In genomic region chr12:128259556-128260070, GRCh38 we compare ENCODE assay signal across 9 cellular contexts. TPM values are rescaled to one million over a fixed set of nuclear protein-coding genes. Genes with fewer than 3 reads are reported as not detected.
DNase-seq lines count a peak whose midpoint lies in the region; ATAC-seq and TF ChIP-seq lines count a peak whose summit lies in the region.
"Had no signal": no experiment of that assay in that cellular context is flagged by ENCODE, and none has a peak within 500 bp of the region (broad histone marks: within the 10 kb centered on the region; RNA-seq: fewer than 3 reads in every experiment).

No MANE protein-coding gene starts in this region.

- CTCF ChIA-PET in OCI-LY7 (lab: Charles Lee; ENCODE audit: unreplicated experiment): interaction anchor here (0.6 kb wide), 1 partner anchor 265 kb away, joined by 3 read pairs; no protein-coding TSS in a partner anchor
- CTCF ChIA-PET in RWPE1 (lab: Yijun Ruan, JAX): interaction anchor here (0.6 to 1.1 kb wide), 4 partner anchors 8 to 1652 kb away, joined by 3 to 4 read pairs (median 3); no protein-coding TSS in a partner anchor

- H3K27me3 Mint-ChIP-seq in GM23338 (ENCODE audit: insufficient read depth, low read depth, poor library complexity): peaks cover 1% of the 10 kb centered on the region

- intact Hi-C loops in OCI-LY7 (cut with micrococcal nuclease; ENCODE audit: unreplicated experiment): loop anchor here (10.0 kb wide), 1 partner anchor 125 kb away; no protein-coding TSS in a partner anchor
- intact Hi-C loops in psoas muscle (cut with DNase I): loop anchor here in 1 of 2 donors (10.0 kb wide), 1 partner anchor 125 kb away; no protein-coding TSS in a partner anchor

- H3K4me2 ChIP-seq in GM23338: no peak overlapping the region
- no peak overlapping the region for H3K4me2 ChIP-seq in OCI-LY7 (ENCODE audit: low read length)

- H3K36me3 Mint-ChIP-seq in GM23338 (ENCODE audit: low read depth): peaks cover 46% of the 10 kb centered on the region
- H3K36me3 Mint-ChIP-seq: activated naive CD8-positive, alpha-beta T cell treated with anti-CD3 and anti-CD28 coated beads, Interleukin-2, amount 10 ng/mL, durations not matched to agents 7 days and 5 days had no signal

- H3K27ac Mint-ChIP-seq in GM23338: no peak overlapping the region
- H3K27ac Mint-ChIP-seq: activated naive CD8-positive, alpha-beta T cell treated with anti-CD3 and anti-CD28 coated beads, Interleukin-2, amount 10 ng/mL, durations not matched to agents 7 days and 5 days had no signal

- H3F3A ChIP-seq in GM23338 (replicated peaks; ENCODE audit: low read depth): no peaks in the 10 kb centered on the region

- H3K27ac ChIP-seq in GM23338 (ENCODE audit: low read depth): no peak overlapping the region
- no peak overlapping the region for H3K27ac ChIP-seq in OCI-LY7 (ENCODE audit: low read depth, low read length, poor library complexity, severe bottlenecking)
- no peak overlapping the region for H3K27ac ChIP-seq in psoas muscle
- H3K27ac ChIP-seq in RWPE1: no peak overlapping the region

- H3K9me3 ChIP-seq in OCI-LY7 (ENCODE audit: low read length): no peaks in the 10 kb centered on the region
- no peaks in the 10 kb centered on the region for H3K9me3 ChIP-seq in psoas muscle

- H3K4me1 Mint-ChIP-seq in GM23338: no peaks in the 10 kb centered on the region
- H3K4me1 Mint-ChIP-seq: activated naive CD8-positive, alpha-beta T cell treated with anti-CD3 and anti-CD28 coated beads, Interleukin-2, amount 10 ng/mL, durations not matched to agents 7 days and 5 days had no signal

- DNase-seq in AG10803 (ENCODE audit: low read depth) (no peak), GM23338 (ENCODE audit: low spot score) (peak; percentile 41), OCI-LY7 (ENCODE audit: low spot score) (peak; percentile 33), foreskin fibroblast (no peak), psoas muscle (no peak), RWPE1 (ENCODE audit: low spot score) (no peak)
- DNase-seq in activated effector memory CD4-positive, alpha-beta T cell treated with Interleukin-2 at 50 U/mL for 16 hours: no peak
- DNase-seq: activated naive CD8-positive, alpha-beta T cell treated with anti-CD3 and anti-CD28 coated beads, Interleukin-2, amount 10 ng/mL, durations not matched to agents 7 days and 5 days had no signal

- H3K79me2 ChIP-seq in GM23338 (replicated peaks; ENCODE audit: insufficient read depth) (no peaks in the 10 kb centered on the region), OCI-LY7 (ENCODE audit: insufficient read depth, low read depth, low read length) (no peaks in the 10 kb centered on the region)

- H2AFZ ChIP-seq in GM23338 (no peak overlapping the region), OCI-LY7 (ENCODE audit: low read length) (no peak overlapping the region)

- no peak for ATAC-seq in GM23338
- ATAC-seq in psoas muscle: no peak
- ATAC-seq in HG02885 (IDR thresholded peaks at IDR 0.05; ENCODE audit: poor library complexity, unreplicated experiment): no peak

- no peaks in the 10 kb centered on the region for H3K9me2 ChIP-seq in GM23338 (ENCODE audit: insufficient read depth)
- no peaks in the 10 kb centered on the region for H3K9me2 ChIP-seq in OCI-LY7 (ENCODE audit: insufficient read depth, low read length)

- H3K36me3 ChIP-seq in GM23338 (ENCODE audit: insufficient read depth) (no peaks in the 10 kb centered on the region), OCI-LY7 (ENCODE audit: insufficient read depth, low read length) (no peaks in the 10 kb centered on the region), psoas muscle (ENCODE audit: insufficient read depth in 1 of 2, low read depth in 1 of 2) (no peaks in the 10 kb centered on the region)

- WGBS in psoas muscle, 3 donors: 6 to 9% (median 9%) methylated on average over 5 of the region's 5 CpGs

- no TSS peak for BruUV-seq in OCI-LY7 (replicated peaks; lab: Mats Ljungman, UMichigan)

- H3K4me3 Mint-ChIP-seq in GM23338: no peak overlapping the region
- H3K4me3 Mint-ChIP-seq: activated naive CD8-positive, alpha-beta T cell treated with anti-CD3 and anti-CD28 coated beads, Interleukin-2, amount 10 ng/mL, durations not matched to agents 7 days and 5 days had no signal

- H4K20me1 ChIP-seq in GM23338 (replicated peaks; ENCODE audit: insufficient read depth) (no peaks in the 10 kb centered on the region), OCI-LY7 (ENCODE audit: insufficient read depth, low read length) (no peaks in the 10 kb centered on the region)

- H3K4me3 ChIP-seq in AG10803 (ENCODE audit: low read length) (no peak overlapping the region), GM23338 (no peak overlapping the region), OCI-LY7 (ENCODE audit: low read depth, low read length, poor library complexity, severe bottlenecking) (no peak overlapping the region), foreskin fibroblast (ENCODE audit: low read depth in 1 of 2, low read length in 2 of 2) (no peak overlapping the region), psoas muscle (no peak overlapping the region)

- H3K27me3 ChIP-seq in GM23338 (ENCODE audit: insufficient read depth) (peaks cover 4% of the 10 kb centered on the region; the same call in 1 of the 2 replicates), psoas muscle (ENCODE audit: insufficient read depth in 3 of 3, low read length in 2 of 3) (peaks cover 0 to 6% (median 0%) of the 10 kb centered on the region in 3 donors)

- H3K9me3 Mint-ChIP-seq in GM23338: no peaks in the 10 kb centered on the region; the same call in none of the 3 replicates
- H3K9me3 Mint-ChIP-seq: activated naive CD8-positive, alpha-beta T cell treated with anti-CD3 and anti-CD28 coated beads, Interleukin-2, amount 10 ng/mL, durations not matched to agents 7 days and 5 days had no signal

- TF ChIP-seq CTCF in AG10803 (conservative IDR thresholded peaks at IDR 0.05; ENCODE audit: low read length): peak; percentile 54
- TF ChIP-seq CTCF in GM23338 (conservative IDR thresholded peaks at IDR 0.05; ENCODE audit: low read depth in 2 of 2): peak; percentile 52 to 61
- TF ChIP-seq CTCF in OCI-LY7 (conservative IDR thresholded peaks at IDR 0.05; ENCODE audit: low read length): peak; percentile 90
- TF ChIP-seq CTCF in foreskin fibroblast (IDR thresholded peaks at IDR 0.05; ENCODE audit: low read depth, low read length): peak; percentile 16
- peak; percentile 38 for TF ChIP-seq CTCF in psoas muscle (IDR thresholded peaks at IDR 0.05)
- no peak for TF ChIP-seq CTCF in RWPE1 (conservative IDR thresholded peaks at IDR 0.05; ENCODE audit: low read depth)

- POLR2A ChIA-PET in OCI-LY7 (lab: Charles Lee): no interaction called here
- POLR2A ChIA-PET in RWPE1 (lab: Yijun Ruan, JAX; ENCODE audit: low non-redundant PET): no interaction called here

- H3K4me1 ChIP-seq in GM23338 (ENCODE audit: insufficient read depth): no peaks in the 10 kb centered on the region
- H3K4me1 ChIP-seq in OCI-LY7 (ENCODE audit: insufficient read depth, low read length, poor library complexity, severe bottlenecking): no peaks in the 10 kb centered on the region
- no peaks in the 10 kb centered on the region for H3K4me1 ChIP-seq in psoas muscle

TF ChIP-seq in GM23338, 12 proteins besides CTCF, POLR2A, EP300 and RAD21 (continues in another document):
- TF ChIP-seq POLR2AphosphoS5 (IDR thresholded peaks at IDR 0.05; ENCODE audit: low read depth) (no peak), NANOG (IDR thresholded peaks at IDR 0.05; ENCODE audit: borderline replicate concordance) (no peak), EZH2phosphoT487 (IDR thresholded peaks at IDR 0.05; ENCODE audit: unreplicated experiment) (no peak), ZNF114 (CRISPR knock-in tag; IDR thresholded peaks at IDR 0.05) (no peak), JUNB (IDR thresholded peaks at IDR 0.05; ENCODE audit: unreplicated experiment) (no peak)

RNA-seq across cellular contexts. Expression of gene TMEM132C, which starts 7.4 kb away (rescaled TPM):
- 0.04 TPM in 1 of 2 replicates, not detected in the other for total RNA-seq in GM23338 (2014; rRNA removed; shearing (Covaris generic))
- not detected in 2 replicates for polyA plus RNA-seq in GM23338 (2016; fragmentation: Nextera tagmentation; extraction: Ambion mirVana)
- not detected in 2 replicates for total RNA-seq in OCI-LY7 (2014; rRNA removed; shearing (Covaris generic))
- not detected in 2 replicates for total RNA-seq in OCI-LY7 (2022)
- total RNA-seq in psoas muscle: under 1 TPM; 0.16 to 0.77 (median 0.51) TPM
- under 1 TPM; 0.46 to 0.68 (median 0.47) TPM for polyA plus RNA-seq in psoas muscle
- total RNA-seq: activated naive CD8-positive, alpha-beta T cell treated with anti-CD3 and anti-CD28 coated beads, Interleukin-2, amount 10 ng/mL, durations not matched to agents 7 days and 5 days had no signal

Comparison
In these comparisons a context has a peak if more than half of its experiments do, and no peak if none do; other contexts are left out.
1. DNase-seq: peak in GM23338 (single experiment) and OCI-LY7 (single experiment); none in AG10803 (single experiment), foreskin fibroblast (0 of 2), psoas muscle (0 of 2), activated effector memory CD4-positive, alpha-beta T cell treated with Interleukin-2 at 50 U/mL for 16 hours (single experiment) and RWPE1 (single experiment).